Comparison of ENCODE assay signal across 9 cellular contexts in genomic region chr11:62705880-62706831, GRCh38. TPM values are rescaled to one million over a fixed set of nuclear protein-coding genes. Genes with fewer than 3 reads are reported as not detected.
DNase-seq lines count a peak whose midpoint lies in the region; ATAC-seq and TF ChIP-seq lines count a peak whose summit lies in the region.
"Had no signal": no experiment of that assay in that cellular context is flagged by ENCODE, and none has a peak within 500 bp of the region (broad histone marks: within the 10 kb centered on the region; RNA-seq: fewer than 3 reads in every experiment).

No MANE protein-coding gene starts in this region.

- DNase-seq in HT1080 (ENCODE audit: low read depth) (peak; percentile 90), NK-92 (lab: John Stamatoyannopoulos, UW; ENCODE audit: unreplicated experiment) (peak; percentile 72), medulla oblongata (ENCODE audit: extremely low spot score) (peak; percentile 96)
- peak; percentile 97 for DNase-seq in activated CD8-positive, alpha-beta memory T cell treated with anti-CD3 and anti-CD28 coated beads for 24 hours
- peak; percentile 95 for DNase-seq in effector CD4-positive, alpha-beta T cell
- peak; percentile 91 to 92 (median 92) for DNase-seq in stimulated activated CD4-positive, alpha-beta T cell treated with anti-CD3 and anti-CD28 coated beads, TNF-alpha, amount 100 ng/mL, for 24 hours (ENCODE audit: low read depth in 3 of 3)

- no peak for TF ChIP-seq CTCF in C4-2B (conservative IDR thresholded peaks at IDR 0.05)

- H3K27ac ChIP-seq in C4-2B: peak overlapping the region; percentile 87

- peak; percentile 52 for ATAC-seq in GM19452 (IDR thresholded peaks at IDR 0.05; ENCODE audit: unreplicated experiment)

RNA-seq across cellular contexts. Expression of gene BSCL2, which starts 1.1 kb away (rescaled TPM):
- 18.8 and 19.2 TPM in 2 replicates for total RNA-seq in HT1080 (2014; rRNA removed; shearing (Covaris generic))
- polyA plus RNA-seq in HT1080 (2015; cell fraction: cytosol; rRNA removed): 30.9 and 32.5 TPM in 2 replicates
- 17.4 and 21.7 TPM in 2 replicates for polyA plus RNA-seq in HT1080 (2015; cell fraction: nucleus; rRNA removed)

RNA-seq across cellular contexts. Expression of gene GNG3, which starts 1.3 kb away (rescaled TPM):
- total RNA-seq in HT1080 (2014; rRNA removed; shearing (Covaris generic)): not detected in 2 replicates
- not detected in 2 replicates for polyA plus RNA-seq in HT1080 (2015; cell fraction: cytosol; rRNA removed)
- polyA plus RNA-seq in HT1080 (2015; cell fraction: nucleus; rRNA removed): not detected in 2 replicates
- total RNA-seq: T-helper 2 cell treated with Interferon-gamma antibody and Interleukin-4, amounts not matched to agents 100 ng/mL and 5 ng/mL, for 36 hours had no signal

RNA-seq across cellular contexts. Expression of gene LRRN4CL, which starts 16.8 kb away (rescaled TPM):
- 0.13 and 0.20 TPM in 2 replicates for total RNA-seq in HT1080 (2014; rRNA removed; shearing (Covaris generic))
- 0.14 and 0.38 TPM in 2 replicates for polyA plus RNA-seq in HT1080 (2015; cell fraction: cytosol; rRNA removed)
- 0.40 and 0.57 TPM in 2 replicates for polyA plus RNA-seq in HT1080 (2015; cell fraction: nucleus; rRNA removed)

RNA-seq across cellular contexts. Expression of gene HNRNPUL2, which starts 21.1 kb away (rescaled TPM):
- 4.1 and 9.3 TPM in 2 replicates for total RNA-seq in HT1080 (2014; rRNA removed; shearing (Covaris generic))
- 42.0 and 49.7 TPM in 2 replicates for polyA plus RNA-seq in HT1080 (2015; cell fraction: cytosol; rRNA removed)
- 54.3 and 61.5 TPM in 2 replicates for polyA plus RNA-seq in HT1080 (2015; cell fraction: nucleus; rRNA removed)

RNA-seq across cellular contexts. Expression of gene TTC9C, which starts 22.1 kb away (rescaled TPM):
- 55.6 and 67.9 TPM in 2 replicates for total RNA-seq in HT1080 (2014; rRNA removed; shearing (Covaris generic))
- 51.4 and 75.6 TPM in 2 replicates for polyA plus RNA-seq in HT1080 (2015; cell fraction: cytosol; rRNA removed)
- 77.7 and 122 TPM in 2 replicates for polyA plus RNA-seq in HT1080 (2015; cell fraction: nucleus; rRNA removed)

Comparison
In these comparisons a context has a peak if more than half of its experiments do, and no peak if none do; other contexts are left out.
1. Peak in every context shown above with its lines: DNase-seq, ATAC-seq and H3K27ac ChIP-seq.